Comparison of ENCODE assay signal across 9 cellular contexts in genomic region chr3:166177130-166177529, GRCh38.
"Had no signal": no experiment of that assay in that cellular context is flagged by ENCODE, and none has a peak within 500 bp of the region (broad histone marks: within the 10 kb centered on the region; RNA-seq: fewer than 3 reads in every experiment).

No MANE protein-coding gene starts in this region.

- H3K4me3 ChIP-seq: tibial artery had no signal

- H3K27ac Mint-ChIP-seq: activated naive CD4-positive, alpha-beta T cell treated with anti-CD3 and anti-CD28 coated beads, Interleukin-2, amount 50 U/mL, for 24 hours; mesothelial cell of epicardium; naive B cell had no signal

- H3K4me1 Mint-ChIP-seq: activated naive CD4-positive, alpha-beta T cell treated with anti-CD3 and anti-CD28 coated beads, Interleukin-2, amount 50 U/mL, for 24 hours; mesothelial cell of epicardium; naive B cell had no signal

- H3K27ac ChIP-seq: brain microvascular endothelial cell, tibial artery had no signal

- H3K9me3 Mint-ChIP-seq: activated naive CD4-positive, alpha-beta T cell treated with anti-CD3 and anti-CD28 coated beads, Interleukin-2, amount 50 U/mL, for 24 hours; mesothelial cell of epicardium had no signal

- H3K27me3 Mint-ChIP-seq: activated naive CD4-positive, alpha-beta T cell treated with anti-CD3 and anti-CD28 coated beads, Interleukin-2, amount 50 U/mL, for 24 hours; naive B cell had no signal

- H3K4me3 Mint-ChIP-seq: activated naive CD4-positive, alpha-beta T cell treated with anti-CD3 and anti-CD28 coated beads, Interleukin-2, amount 50 U/mL, for 24 hours; mesothelial cell of epicardium; naive B cell had no signal

- H3K36me3 ChIP-seq: brain microvascular endothelial cell, tibial artery had no signal

- H3K36me3 Mint-ChIP-seq: activated naive CD4-positive, alpha-beta T cell treated with anti-CD3 and anti-CD28 coated beads, Interleukin-2, amount 50 U/mL, for 24 hours; mesothelial cell of epicardium; naive B cell had no signal

- H3K9me3 ChIP-seq: tibial artery had no signal

- DNase-seq: amygdala, brain microvascular endothelial cell, cerebellar nuclear complex, dermis blood vessel endothelial cell, naive B cell, retina, tibial artery had no signal

- H3K27me3 ChIP-seq: brain microvascular endothelial cell, tibial artery had no signal

- H3K4me1 ChIP-seq: tibial artery had no signal
